Comparison of ENCODE assay signal across 9 cellular contexts in the genomic region with DNA sequence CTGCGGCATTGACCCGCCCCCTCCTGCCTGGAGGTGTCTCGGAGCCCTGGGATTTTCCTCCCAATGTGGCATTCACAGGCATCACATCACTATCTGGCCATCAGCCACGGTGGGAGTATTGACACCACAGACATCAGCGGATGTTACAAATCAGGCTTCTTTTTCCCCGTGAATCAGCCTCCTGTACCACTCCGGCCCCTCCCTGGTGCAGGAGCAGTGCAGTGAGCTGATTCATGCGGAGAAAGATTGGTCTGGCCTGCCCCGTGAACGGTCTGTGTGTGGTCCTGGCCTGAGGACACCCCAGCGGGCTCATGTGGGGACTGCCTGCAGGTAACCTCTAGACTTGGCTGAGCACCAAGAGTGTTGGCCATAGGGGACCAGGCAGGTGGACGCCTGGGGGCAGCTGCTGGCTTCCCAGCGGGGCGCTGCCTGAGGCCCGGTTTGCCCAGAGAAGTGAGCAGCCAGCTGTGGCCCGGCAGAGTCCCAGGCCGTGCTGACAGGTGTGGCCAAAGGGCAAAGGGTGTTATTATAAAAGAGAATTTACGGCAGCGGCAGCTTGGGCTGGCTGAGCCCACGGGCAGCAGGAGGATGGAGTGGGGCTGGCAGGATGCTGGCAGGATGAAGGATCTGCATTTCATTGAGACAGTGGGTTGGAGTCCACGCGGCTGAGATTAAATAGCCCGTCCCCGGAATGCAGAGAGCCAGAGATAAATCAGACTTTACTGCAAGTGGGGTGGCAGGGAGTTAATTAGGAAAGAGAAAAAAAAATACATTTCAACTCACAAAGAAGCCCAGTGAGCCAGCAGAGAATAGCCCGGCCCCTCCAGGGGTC. TPM values are rescaled to one million over a fixed set of nuclear protein-coding genes. Genes with fewer than 3 reads are reported as not detected.
DNase-seq lines count a peak whose midpoint lies in the region; ATAC-seq and TF ChIP-seq lines count a peak whose summit lies in the region.
"Had no signal": no experiment of that assay in that cellular context is flagged by ENCODE, and none has a peak within 500 bp of the region (broad histone marks: within the 10 kb centered on the region; RNA-seq: fewer than 3 reads in every experiment).

No MANE protein-coding gene starts in this region.

- no peaks in the 10 kb centered on the region for H4K20me1 ChIP-seq in mammary epithelial cell (ENCODE audit: insufficient read depth, low read length)

- intact Hi-C loops in Calu3 (cut with micrococcal nuclease; ENCODE audit: unreplicated experiment) (no loop called here), mammary epithelial cell (cut with micrococcal nuclease) (loop anchor here (10.0 kb wide), 1 partner anchor 1409 kb away; no protein-coding TSS in a partner anchor)

- H3K4me3 ChIP-seq in mammary epithelial cell (replicated peaks in 1 of 3; ENCODE audit: insufficient read depth in 1 of 3, low read depth in 2 of 3, low read length in 3 of 3), result no peak overlapping the region

- peaks cover 38% of the 10 kb centered on the region for H3K4me1 Mint-ChIP-seq in Calu3 (ENCODE audit: low read depth, unreplicated experiment)

- CTCF ChIA-PET in Calu3 (lab: Charles Lee) (no interaction called here), mammary epithelial cell (lab: Charles Lee; ENCODE audit: low non-redundant PET) (interaction anchor here (0.6 kb wide), 1 partner anchor 11 kb away, joined by 3 read pairs; no protein-coding TSS in a partner anchor)

- H3K9me3 ChIP-seq in mammary epithelial cell (replicated peaks; ENCODE audit: insufficient read depth, low read length), result no peaks in the 10 kb centered on the region

- no peaks in the 10 kb centered on the region for H3K36me3 ChIP-seq in mammary epithelial cell (ENCODE audit: insufficient read depth, low read length)

- no peaks in the 10 kb centered on the region for H3K79me2 ChIP-seq in mammary epithelial cell (ENCODE audit: insufficient read depth, low read length)

- no peak overlapping the region for H3K4me3 Mint-ChIP-seq in Calu3 (ENCODE audit: low read depth, unreplicated experiment)

- H3K27ac ChIP-seq in mammary epithelial cell (ENCODE audit: insufficient read depth, low read depth, low read length), result peak overlapping the region; percentile 10

- H3K4me2 ChIP-seq in mammary epithelial cell (ENCODE audit: insufficient read depth, low read depth, low read length), result peak overlapping the region; percentile 58

- BruUV-seq in Calu3 (replicated peaks; lab: Mats Ljungman, UMichigan) (no TSS peak), mammary epithelial cell (replicated peaks; lab: Mats Ljungman, UMichigan) (no TSS peak)

- H3K27ac Mint-ChIP-seq in Calu3 (ENCODE audit: unreplicated experiment), result no peak overlapping the region

- H2AFZ ChIP-seq in mammary epithelial cell (ENCODE audit: low read depth, low read length), result peak overlapping the region; percentile 54

- H3K36me3 Mint-ChIP-seq in Calu3 (ENCODE audit: insufficient read depth, unreplicated experiment), result peaks cover 19% of the 10 kb centered on the region

- 41% methylated on average over 23 of the region's 25 CpGs for WGBS in mammary epithelial cell (ENCODE audit: low coverage, missing lambda C conversion rate)

- in situ Hi-C loops in mammary epithelial cell (cut with MboI; ENCODE audit: low sequenced_read_pairs in 2 of 2), result loop anchor here in 1 of 2 donors (10.0 kb wide), 1 partner anchor 279 kb away; no protein-coding TSS in a partner anchor

- H3K9me3 Mint-ChIP-seq in Calu3 (ENCODE audit: low read depth, unreplicated experiment), result no peaks in the 10 kb centered on the region

- no peak overlapping the region for H3K9ac ChIP-seq in mammary epithelial cell (ENCODE audit: insufficient read depth, low read length)

- no peaks in the 10 kb centered on the region for H3K27me3 ChIP-seq in mammary epithelial cell (ENCODE audit: insufficient read depth, low read length)

- DNase-seq in Calu3, result peak; percentile 29
- peak; percentile 97 for DNase-seq in NCI-H146 (lab: John Stamatoyannopoulos, UW)
- DNase-seq in mammary epithelial cell, result peak; percentile 94
- peak; percentile 33 for DNase-seq in myocyte (ENCODE audit: low read depth)
- DNase-seq in central memory CD4-positive, alpha-beta T cell, result no peak
- no peak for DNase-seq in activated naive CD4-positive, alpha-beta T cell (lab: John Stamatoyannopoulos, UW)
- no peak for DNase-seq in DMS79 (lab: John Stamatoyannopoulos, UW)
- no peak for DNase-seq in omental fat pad (ENCODE audit: low spot score)
- DNase-seq: DMS 273 treated with DMSO at 0.1 percent for 48 hours had no signal

- H3K4me1 ChIP-seq in mammary epithelial cell (ENCODE audit: insufficient read depth, low read length), result peaks cover 30% of the 10 kb centered on the region

- no peak for ATAC-seq in omental fat pad (ENCODE audit: low FRiP score)

- no peaks in the 10 kb centered on the region for H3K27me3 Mint-ChIP-seq in Calu3 (ENCODE audit: unreplicated experiment)

- TF ChIP-seq CTCF in Calu3 (IDR thresholded peaks at IDR 0.05; ENCODE audit: unreplicated experiment), result no peak
- no peak for TF ChIP-seq CTCF in mammary epithelial cell (conservative IDR thresholded peaks at IDR 0.05 in 1 of 2, IDR thresholded peaks at IDR 0.05 in 1 of 2; ENCODE audit: extremely low read depth in 1 of 2, insufficient read depth in 1 of 2, low read depth in 1 of 2, low read length in 2 of 2)
- TF ChIP-seq CTCF in omental fat pad (IDR thresholded peaks at IDR 0.05), result no peak

- dilution Hi-C loops in mammary epithelial cell (cut with HindIII; ENCODE audit: low sequenced_read_pairs), result no loop called here

RNA-seq across cellular contexts. Expression of a gene that starts 32.1 kb away (rescaled TPM):
- 75.4 and 78.3 TPM in 2 replicates for total RNA-seq in Calu3 (2022)
- total RNA-seq in mammary epithelial cell, result 10 to 100 TPM; 26.2 to 46.0 TPM
- 67.7 TPM for polyA plus RNA-seq in mammary epithelial cell
- 60.6 TPM for polyA minus RNA-seq in mammary epithelial cell
- total RNA-seq in myocyte, result 10.2 and 14.3 TPM in 2 replicates
- polyA plus RNA-seq in myocyte (2012), result 72.1 TPM
- total RNA-seq in omental fat pad, result 10 to 100 TPM; 26.3 to 54.8 (median 36.9) TPM

Comparison
In these comparisons a context has a peak if more than half of its experiments do, and no peak if none do; other contexts are left out.
1. DNase-seq: peak in Calu3 (single experiment), NCI-H146 (single experiment), mammary epithelial cell (single experiment) and myocyte (single experiment); none in central memory CD4-positive, alpha-beta T cell (single experiment), activated naive CD4-positive, alpha-beta T cell (0 of 4), DMS79 (single experiment) and omental fat pad (single experiment).